12 cellular contexts compared by ENCODE assay signal in the genomic region with DNA sequence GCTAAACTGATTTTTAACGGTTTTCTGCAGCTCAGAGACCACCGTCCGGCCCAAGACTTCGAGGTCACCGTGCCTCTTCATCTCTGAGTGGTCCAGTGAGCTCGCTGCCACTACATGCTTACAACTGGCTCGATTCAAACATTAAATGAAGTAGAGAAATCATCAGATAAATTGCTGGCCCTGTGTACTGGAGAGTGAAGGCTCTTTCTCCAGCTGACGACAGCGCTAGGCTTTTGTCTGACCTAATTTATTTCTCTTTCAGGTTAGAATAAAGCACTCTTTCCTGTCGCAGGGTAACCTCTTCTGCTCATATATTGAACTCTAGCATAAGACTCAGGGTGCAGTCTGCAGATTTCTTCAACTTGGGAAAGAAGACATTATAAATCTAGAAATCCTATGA. TPM values are rescaled to one million over a fixed set of nuclear protein-coding genes. Genes with fewer than 3 reads are reported as not detected.
A peak's percentile ranks its signal among the peaks of the same experiment; 100 is the strongest.
DNase-seq lines count a peak whose midpoint lies in the region; ATAC-seq and TF ChIP-seq lines count a peak whose summit lies in the region.
"Had no signal": no experiment of that assay in that cellular context is flagged by ENCODE, and none has a peak within 500 bp of the region (broad histone marks: within the 10 kb centered on the region; RNA-seq: fewer than 3 reads in every experiment).

No MANE protein-coding gene starts in this region.

- 70 to 72% methylated on average over 10 of the region's 10 CpGs for WGBS in body of pancreas, 2 donors

- no peak overlapping the region for H3K4me3 ChIP-seq in BLaER1 treated with 17β-estradiol and CSF1 and Interleukin-3, amounts not matched to agents 10 nM and 100 nM
- H3K4me3 ChIP-seq in Jurkat, Clone E6-1 (ENCODE audit: low read length) = peak overlapping the region; percentile 84
- H3K4me3 ChIP-seq in body of pancreas = no peak overlapping the region

- peak overlapping the region in 8 of 11 experiments; percentile 63 to 97 (median 74); a peak in 15 of 22 replicates for H3K4me2 ChIP-seq in BLaER1 treated with 17β-estradiol and CSF1 and Interleukin-3, amounts not matched to agents 10 nM and 100 nM

- H3K4me1 ChIP-seq in BLaER1 treated with 17β-estradiol and CSF1 and Interleukin-3, amounts not matched to agents 10 nM and 100 nM = peaks cover 31 to 84% (median 71%) of the 10 kb centered on the region in 10 experiments
- H3K4me1 ChIP-seq in body of pancreas = peaks cover 5% of the 10 kb centered on the region

- H3K27me3 ChIP-seq in BLaER1 treated with 17β-estradiol and CSF1 and Interleukin-3, amounts not matched to agents 10 nM and 100 nM = peaks cover 84 to 100% (median 99%) of the 10 kb centered on the region in 11 experiments
- H3K27me3 ChIP-seq in body of pancreas = peaks cover 0 to 16% of the 10 kb centered on the region in 2 donors

- H3K36me3 Mint-ChIP-seq in activated naive CD8-positive, alpha-beta T cell treated with anti-CD3 and anti-CD28 coated beads, Interleukin-2, amount 10 ng/mL, durations not matched to agents 7 days and 5 days = peaks cover 52% of the 10 kb centered on the region
- H3K36me3 Mint-ChIP-seq in natural killer cell = no peaks in the 10 kb centered on the region

- TF ChIP-seq CTCF in natural killer cell (IDR thresholded peaks at IDR 0.05) = no peak
- TF ChIP-seq CTCF in body of pancreas (IDR thresholded peaks at IDR 0.05) = no peak

- peak overlapping the region in 4 of 11 experiments; percentile 4 to 31 (median 24); a peak in 3 of 22 replicates for H3K9ac ChIP-seq in BLaER1 treated with 17β-estradiol and CSF1 and Interleukin-3, amounts not matched to agents 10 nM and 100 nM

- intact Hi-C loops in natural killer cell (cut with micrococcal nuclease) (loop anchor here (5.0 kb wide), 1 partner anchor 208 kb away; no protein-coding TSS in a partner anchor), cardiac septum (cut with DNase I) (no loop called here), body of pancreas (cut with DNase I) (no loop called here)

- H3K9me3 ChIP-seq in BLaER1 treated with 17β-estradiol and CSF1 and Interleukin-3, amounts not matched to agents 10 nM and 100 nM (replicated peaks in 1 of 11) = no peaks in the 10 kb centered on the region
- H3K9me3 ChIP-seq in body of pancreas = no peaks in the 10 kb centered on the region

- peak overlapping the region; percentile 98 for H3K4me3 Mint-ChIP-seq in activated naive CD8-positive, alpha-beta T cell treated with anti-CD3 and anti-CD28 coated beads, Interleukin-2, amount 10 ng/mL, durations not matched to agents 7 days and 5 days
- peak overlapping the region; percentile 95 for H3K4me3 Mint-ChIP-seq in natural killer cell

- peak overlapping the region; percentile 99 for H3K27ac Mint-ChIP-seq in activated naive CD8-positive, alpha-beta T cell treated with anti-CD3 and anti-CD28 coated beads, Interleukin-2, amount 10 ng/mL, durations not matched to agents 7 days and 5 days
- peak overlapping the region; percentile 90 to 97 for H3K27ac Mint-ChIP-seq in natural killer cell

- POLR2A ChIA-PET in activated naive CD8-positive, alpha-beta T cell treated with anti-CD3 and anti-CD28 coated beads, Interleukin-2, amount 10 ng/mL, durations not matched to agents 7 days and 5 days (lab: Charles Lee) = interaction anchor here (1.0 to 16.1 kb wide), 16 partner anchors 8 to 1557 kb away, joined by 3 to 796 read pairs (median 8); no protein-coding TSS in a partner anchor

- no peak for ATAC-seq in activated naive CD8-positive, alpha-beta T cell treated with anti-CD3 and anti-CD28 coated beads, Interleukin-2, amount 10 ng/mL, durations not matched to agents 7 days and 5 days (ENCODE audit: low read depth)
- ATAC-seq in natural killer cell (no peak), body of pancreas (no peak)
- ATAC-seq: left lobe of liver had no signal

- no peak for TF ChIP-seq POLR2A in body of pancreas (IDR thresholded peaks at IDR 0.05)

- no peak overlapping the region for H3K27ac ChIP-seq in BLaER1 treated with 17β-estradiol and CSF1 and Interleukin-3, amounts not matched to agents 10 nM and 100 nM
- H3K27ac ChIP-seq in body of pancreas = no peak overlapping the region
- H3K27ac ChIP-seq: VCaP had no signal

- peaks cover 0 to 89% (median 33%) of the 10 kb centered on the region in 11 experiments; a peak in 17 of 22 replicates for H4K20me1 ChIP-seq in BLaER1 treated with 17β-estradiol and CSF1 and Interleukin-3, amounts not matched to agents 10 nM and 100 nM

- no peaks in the 10 kb centered on the region for H3K9me3 Mint-ChIP-seq in activated naive CD8-positive, alpha-beta T cell treated with anti-CD3 and anti-CD28 coated beads, Interleukin-2, amount 10 ng/mL, durations not matched to agents 7 days and 5 days
- no peaks in the 10 kb centered on the region for H3K9me3 Mint-ChIP-seq in natural killer cell

- peaks cover 63% of the 10 kb centered on the region for H3K4me1 Mint-ChIP-seq in activated naive CD8-positive, alpha-beta T cell treated with anti-CD3 and anti-CD28 coated beads, Interleukin-2, amount 10 ng/mL, durations not matched to agents 7 days and 5 days
- peaks cover 85 to 92% of the 10 kb centered on the region in 2 donors for H3K4me1 Mint-ChIP-seq in natural killer cell

- no peak for DNase-seq in Jurkat, Clone E6-1 (ENCODE audit: low read depth, low spot score)
- peak; percentile 32 for DNase-seq in activated naive CD8-positive, alpha-beta T cell treated with anti-CD3 and anti-CD28 coated beads, Interleukin-2, amount 10 ng/mL, durations not matched to agents 7 days and 5 days
- DNase-seq in natural killer cell = no peak
- DNase-seq in stimulated activated CD4-positive, alpha-beta T cell treated with anti-CD3 and anti-CD28 coated beads, Interleukin-15, amount 100 ng/mL, for 24 hours = no peak
- no peak for DNase-seq in cardiac septum (ENCODE audit: low spot score)
- no peak for DNase-seq in body of pancreas
- DNase-seq: hypothalamus, NCI-H187 treated with DMSO at 0.1 percent for 48 hours, NCI-H526 treated with DMSO at 0.1 percent for 48 hours had no signal

- H3K27me3 Mint-ChIP-seq in activated naive CD8-positive, alpha-beta T cell treated with anti-CD3 and anti-CD28 coated beads, Interleukin-2, amount 10 ng/mL, durations not matched to agents 7 days and 5 days = no peaks in the 10 kb centered on the region
- no peaks in the 10 kb centered on the region for H3K27me3 Mint-ChIP-seq in natural killer cell (ENCODE audit: low read depth in 2 of 2)

- no peaks in the 10 kb centered on the region for H3K36me3 ChIP-seq in BLaER1 treated with 17β-estradiol and CSF1 and Interleukin-3, amounts not matched to agents 10 nM and 100 nM
- H3K36me3 ChIP-seq in body of pancreas (replicated peaks in 1 of 2; ENCODE audit: insufficient read depth in 1 of 2, low read depth in 2 of 2) = no peaks in the 10 kb centered on the region

RNA-seq across cellular contexts. Expression of gene BCL11B, which starts 6.4 kb away (rescaled TPM):
- 10.6 TPM for polyA plus RNA-seq in Jurkat, Clone E6-1 (2012; ENCODE audit: insufficient read depth, insufficient read length)
- 100 to 1,000 TPM in 1 of 2 experiments, 10 to 100 TPM in 1; 99.5 to 104 TPM for total RNA-seq in activated naive CD8-positive, alpha-beta T cell treated with anti-CD3 and anti-CD28 coated beads, Interleukin-2, amount 10 ng/mL, durations not matched to agents 7 days and 5 days
- total RNA-seq in natural killer cell (10 to 100 TPM; 43.5 to 61.5 (median 56.2) TPM), cardiac septum (0.16 TPM), body of pancreas (under 1 TPM in 1 of 2 donors, not detected in 1; 0.78 TPM)

Comparison
In these comparisons a context has a peak if more than half of its experiments do, and no peak if none do; other contexts are left out.
1. RNA of gene BCL11B, which starts 6.4 kb away (total RNA-seq): 99.5 to 104 TPM in activated naive CD8-positive, alpha-beta T cell treated with anti-CD3 and anti-CD28 coated beads, Interleukin-2, amount 10 ng/mL, durations not matched to agents 7 days and 5 days and 43.5 to 61.5 TPM in natural killer cell; 0.78 TPM in body of pancreas and 0.16 TPM in cardiac septum (single experiment); every median in the first group is over 10 times any median in the second.